In the genomic region with DNA sequence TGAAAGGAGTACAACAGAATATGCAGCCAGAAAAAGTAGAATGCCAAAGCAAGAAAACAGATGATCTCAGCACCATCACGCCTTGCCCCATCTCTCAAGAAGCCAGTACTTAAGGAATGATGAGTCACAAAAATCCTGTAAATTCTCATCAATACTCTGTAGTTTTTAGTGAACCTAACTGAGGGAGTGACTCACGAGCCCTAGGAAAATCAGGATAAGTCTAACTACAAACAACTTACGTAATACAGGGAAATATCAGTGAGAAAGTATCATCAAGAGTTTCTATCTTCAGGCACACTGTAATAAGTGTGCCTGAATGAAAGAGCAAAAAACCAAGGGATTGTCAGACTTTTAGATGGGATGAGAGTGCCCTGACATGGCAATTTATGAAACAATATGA, we compare ENCODE assay signal across 18 cellular contexts.
DNase-seq lines count a peak whose midpoint lies in the region; ATAC-seq and TF ChIP-seq lines count a peak whose summit lies in the region.
"Had no signal": no experiment of that assay in that cellular context is flagged by ENCODE, and none has a peak within 500 bp of the region (broad histone marks: within the 10 kb centered on the region; RNA-seq: fewer than 3 reads in every experiment).

No MANE protein-coding gene starts in this region.

- H3K36me3 ChIP-seq in MG63 (no peaks in the 10 kb centered on the region), brain microvascular endothelial cell (replicated peaks) (no peaks in the 10 kb centered on the region), left ventricle myocardium inferior (no peaks in the 10 kb centered on the region)
- H3K36me3 ChIP-seq: right lobe of liver had no signal

- H3K9me3 ChIP-seq in MG63 (no peaks in the 10 kb centered on the region), left ventricle myocardium inferior (replicated peaks) (no peaks in the 10 kb centered on the region)
- H3K9me3 ChIP-seq: right lobe of liver had no signal

- H3K4me1 ChIP-seq in left ventricle myocardium inferior, result no peaks in the 10 kb centered on the region

- H3K27me3 ChIP-seq in MG63 (no peaks in the 10 kb centered on the region), brain microvascular endothelial cell (replicated peaks) (no peaks in the 10 kb centered on the region), left ventricle myocardium inferior (ENCODE audit: low read depth) (no peaks in the 10 kb centered on the region)
- H3K27me3 ChIP-seq: right lobe of liver had no signal

- TF ChIP-seq CTCF in brain microvascular endothelial cell (IDR thresholded peaks at IDR 0.05; ENCODE audit: low read depth, low read length, missing control alignments), result no peak
- no peak for TF ChIP-seq CTCF in left ventricle myocardium inferior (IDR thresholded peaks at IDR 0.05; ENCODE audit: borderline replicate concordance)

- no peak for ATAC-seq in HG03439 (IDR thresholded peaks at IDR 0.05; ENCODE audit: unreplicated experiment)

- H3K4me3 ChIP-seq in MG63 (no peak overlapping the region), brain microvascular endothelial cell (ENCODE audit: low read depth, low read length) (no peak overlapping the region), left ventricle myocardium inferior (no peak overlapping the region)
- H3K4me3 ChIP-seq: right lobe of liver had no signal

- H3K27ac ChIP-seq in brain microvascular endothelial cell (no peak overlapping the region), left ventricle myocardium inferior (replicated peaks) (no peak overlapping the region)
- H3K27ac ChIP-seq: right lobe of liver had no signal

- DNase-seq in A172 (ENCODE audit: low spot score), result peak; percentile 75
- DNase-seq in MG63, result peak; percentile 2
- DNase-seq in brain microvascular endothelial cell, result peak; percentile 56
- DNase-seq in islet precursor cell, result peak; percentile 74
- no peak for DNase-seq in GM19238 (ENCODE audit: insufficient read length, low spot score)
- DNase-seq in pons (ENCODE audit: low spot score), result no peak
- no peak for DNase-seq in left ventricle myocardium inferior
- DNase-seq: 8988T; activated CD4-positive, alpha-beta T cell treated with anti-CD3 and anti-CD28 coated beads for 1 hour; activated CD8-positive, alpha-beta memory T cell treated with anti-CD3 and anti-CD28 coated beads, Interleukin-2, amount 50 U/mL, for 48 hours; CD4-positive, alpha-beta memory T cell; KBM-7; NCI-H524 treated with DMSO at 0.1 percent for 48 hours; nephron progenitor cell; right lobe of liver; stimulated activated CD4-positive, alpha-beta T cell treated with anti-CD3 and anti-CD28 coated beads, Interleukin-4, amount 100 ng/mL, for 4 hours; T-helper 1 cell had no signal

- in situ Hi-C loops in brain microvascular endothelial cell (cut with HindIII; ENCODE audit: low pct_ligation_motif_present, low sequenced_read_pairs), result no loop called here

- intact Hi-C loops in left ventricle myocardium inferior (cut with micrococcal nuclease), result no loop called here

Comparison
In these comparisons a context has a peak if more than half of its experiments do, and no peak if none do; other contexts are left out.
1. DNase-seq: peak in A172 (single experiment), MG63 (single experiment), brain microvascular endothelial cell (single experiment) and islet precursor cell (single experiment); none in GM19238 (single experiment), pons (single experiment) and left ventricle myocardium inferior (single experiment).